ENCODE assay signal across 1 cellular context in genomic region chr6:144156334-144156733, GRCh38.
TF ChIP-seq lines count a peak whose summit lies in the region.

No MANE protein-coding gene starts in this region.

TF ChIP-seq in GM12878, 131 proteins besides CTCF, POLR2A, EP300 and RAD21:
- TF ChIP-seq, protein P1, sequence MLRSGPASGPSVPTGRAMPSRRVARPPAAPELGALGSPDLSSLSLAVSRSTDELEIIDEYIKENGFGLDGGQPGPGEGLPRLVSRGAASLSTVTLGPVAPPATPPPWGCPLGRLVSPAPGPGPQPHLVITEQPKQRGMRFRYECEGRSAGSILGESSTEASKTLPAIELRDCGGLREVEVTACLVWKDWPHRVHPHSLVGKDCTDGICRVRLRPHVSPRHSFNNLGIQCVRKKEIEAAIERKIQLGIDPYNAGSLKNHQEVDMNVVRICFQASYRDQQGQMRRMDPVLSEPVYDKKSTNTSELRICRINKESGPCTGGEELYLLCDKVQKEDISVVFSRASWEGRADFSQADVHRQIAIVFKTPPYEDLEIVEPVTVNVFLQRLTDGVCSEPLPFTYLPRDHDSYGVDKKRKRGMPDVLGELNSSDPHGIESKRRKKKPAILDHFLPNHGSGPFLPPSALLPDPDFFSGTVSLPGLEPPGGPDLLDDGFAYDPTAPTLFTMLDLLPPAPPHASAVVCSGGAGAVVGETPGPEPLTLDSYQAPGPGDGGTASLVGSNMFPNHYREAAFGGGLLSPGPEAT (IDR thresholded peaks at IDR 0.05; ENCODE audit: low read depth) = peak; percentile 13; the same call in 1 of the 2 replicates
- TF ChIP-seq, protein P2, sequence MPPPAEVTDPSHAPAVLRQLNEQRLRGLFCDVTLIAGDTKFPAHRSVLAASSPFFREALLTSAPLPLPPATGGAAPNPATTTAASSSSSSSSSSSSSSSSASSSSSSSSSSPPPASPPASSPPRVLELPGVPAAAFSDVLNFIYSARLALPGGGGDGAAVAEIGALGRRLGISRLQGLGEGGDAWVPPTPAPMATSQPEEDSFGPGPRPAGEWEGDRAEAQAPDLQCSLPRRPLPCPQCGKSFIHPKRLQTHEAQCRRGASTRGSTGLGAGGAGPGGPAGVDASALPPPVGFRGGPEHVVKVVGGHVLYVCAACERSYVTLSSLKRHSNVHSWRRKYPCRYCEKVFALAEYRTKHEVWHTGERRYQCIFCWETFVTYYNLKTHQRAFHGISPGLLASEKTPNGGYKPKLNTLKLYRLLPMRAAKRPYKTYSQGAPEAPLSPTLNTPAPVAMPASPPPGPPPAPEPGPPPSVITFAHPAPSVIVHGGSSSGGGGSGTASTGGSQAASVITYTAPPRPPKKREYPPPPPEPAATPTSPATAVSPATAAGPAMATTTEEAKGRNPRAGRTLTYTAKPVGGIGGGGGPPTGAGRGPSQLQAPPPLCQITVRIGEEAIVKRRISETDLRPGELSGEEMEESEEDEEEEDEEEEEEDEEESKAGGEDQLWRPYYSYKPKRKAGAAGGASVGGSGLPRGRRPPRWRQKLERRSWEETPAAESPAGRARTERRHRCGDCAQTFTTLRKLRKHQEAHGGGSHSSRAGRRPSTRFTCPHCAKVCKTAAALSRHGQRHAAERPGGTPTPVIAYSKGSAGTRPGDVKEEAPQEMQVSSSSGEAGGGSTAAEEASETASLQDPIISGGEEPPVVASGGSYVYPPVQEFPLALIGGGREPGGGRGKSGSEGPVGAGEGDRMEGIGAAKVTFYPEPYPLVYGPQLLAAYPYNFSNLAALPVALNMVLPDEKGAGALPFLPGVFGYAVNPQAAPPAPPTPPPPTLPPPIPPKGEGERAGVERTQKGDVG (CRISPR knock-in tag; IDR thresholded peaks at IDR 0.05) = no peak
